ENCODE assay signal across 18 cellular contexts in genomic region chr7:103795112-103795511, GRCh38.
"Had no signal": no experiment of that assay in that cellular context is flagged by ENCODE, and none has a peak within 500 bp of the region (broad histone marks: within the 10 kb centered on the region; RNA-seq: fewer than 3 reads in every experiment).

No MANE protein-coding gene starts in this region.

- H3K4me1 ChIP-seq: adrenal gland, heart right ventricle, left lung, right atrium auricular region, transverse colon, uterus had no signal

- H3K4me1 Mint-ChIP-seq: activated CD4-positive, alpha-beta T cell treated with anti-CD3 and anti-CD28 coated beads, Interleukin-2, amount 10 ng/mL, durations not matched to agents 7 days and 5 days had no signal

- H3K4me3 Mint-ChIP-seq: activated CD4-positive, alpha-beta T cell treated with anti-CD3 and anti-CD28 coated beads, Interleukin-2, amount 10 ng/mL, durations not matched to agents 7 days and 5 days had no signal

- H3K36me3 Mint-ChIP-seq: activated naive CD4-positive, alpha-beta T cell treated with anti-CD3 and anti-CD28 coated beads, Interleukin-2, amount 50 U/mL, for 72 hours had no signal

- H3K27me3 ChIP-seq: adrenal gland, cardiac muscle cell, heart right ventricle, left lung, right atrium auricular region, transverse colon, uterus had no signal

- H3K9me3 ChIP-seq: right atrium auricular region, transverse colon, uterus had no signal

- H3K27ac Mint-ChIP-seq: activated CD4-positive, alpha-beta T cell treated with anti-CD3 and anti-CD28 coated beads, Interleukin-2, amount 10 ng/mL, durations not matched to agents 7 days and 5 days; activated naive CD4-positive, alpha-beta T cell treated with anti-CD3 and anti-CD28 coated beads, Interleukin-2, amount 50 U/mL, for 72 hours; progenitor cell of endocrine pancreas had no signal

- DNase-seq: activated CD4-positive, alpha-beta T cell treated with anti-CD3 and anti-CD28 coated beads, Interleukin-2, amount 10 ng/mL, durations not matched to agents 7 days and 5 days; activated CD8-positive, alpha-beta memory T cell treated with anti-CD3 and anti-CD28 coated beads, Interleukin-2, amount 50 U/mL, for 48 hours; activated gamma-delta T cell treated with Interleukin-2 at 50 U/mL for 16 hours; adrenal gland; dorsolateral prefrontal cortex; heart right ventricle; left lung; stimulated activated CD4-positive, alpha-beta T cell treated with anti-CD3 and anti-CD28 coated beads, Interleukin-2, amount 100 ng/mL, for 24 hours; stimulated activated naive CD4-positive, alpha-beta T cell treated with Interleukin-2 at 50 U/mL for 16 hours; T1000; transverse colon; uterus had no signal

- H3K27me3 Mint-ChIP-seq: activated CD4-positive, alpha-beta T cell treated with anti-CD3 and anti-CD28 coated beads, Interleukin-2, amount 10 ng/mL, durations not matched to agents 7 days and 5 days; progenitor cell of endocrine pancreas had no signal

- H3K4me3 ChIP-seq: adrenal gland, cardiac muscle cell, dorsolateral prefrontal cortex, heart right ventricle, left lung, right atrium auricular region, transverse colon, uterus had no signal

- ATAC-seq: activated CD4-positive, CD25-positive, alpha-beta regulatory T cell treated with anti-CD3 and anti-CD28 coated beads, Interleukin-2, amount 50 U/mL, for 24 hours; heart right ventricle; left lung had no signal

- H3K9me3 Mint-ChIP-seq: activated CD4-positive, alpha-beta T cell treated with anti-CD3 and anti-CD28 coated beads, Interleukin-2, amount 10 ng/mL, durations not matched to agents 7 days and 5 days; activated naive CD4-positive, alpha-beta T cell treated with anti-CD3 and anti-CD28 coated beads, Interleukin-2, amount 50 U/mL, for 72 hours had no signal

- H3K36me3 ChIP-seq: adrenal gland, cardiac muscle cell, heart right ventricle, left lung, right atrium auricular region, transverse colon, uterus had no signal

- H3K27ac ChIP-seq: adrenal gland, cardiac muscle cell, dorsolateral prefrontal cortex, epithelial cell of prostate, heart right ventricle, left lung, right atrium auricular region, transverse colon, uterus had no signal
